ENCODE assay signal across 10 cellular contexts in the genomic region with DNA sequence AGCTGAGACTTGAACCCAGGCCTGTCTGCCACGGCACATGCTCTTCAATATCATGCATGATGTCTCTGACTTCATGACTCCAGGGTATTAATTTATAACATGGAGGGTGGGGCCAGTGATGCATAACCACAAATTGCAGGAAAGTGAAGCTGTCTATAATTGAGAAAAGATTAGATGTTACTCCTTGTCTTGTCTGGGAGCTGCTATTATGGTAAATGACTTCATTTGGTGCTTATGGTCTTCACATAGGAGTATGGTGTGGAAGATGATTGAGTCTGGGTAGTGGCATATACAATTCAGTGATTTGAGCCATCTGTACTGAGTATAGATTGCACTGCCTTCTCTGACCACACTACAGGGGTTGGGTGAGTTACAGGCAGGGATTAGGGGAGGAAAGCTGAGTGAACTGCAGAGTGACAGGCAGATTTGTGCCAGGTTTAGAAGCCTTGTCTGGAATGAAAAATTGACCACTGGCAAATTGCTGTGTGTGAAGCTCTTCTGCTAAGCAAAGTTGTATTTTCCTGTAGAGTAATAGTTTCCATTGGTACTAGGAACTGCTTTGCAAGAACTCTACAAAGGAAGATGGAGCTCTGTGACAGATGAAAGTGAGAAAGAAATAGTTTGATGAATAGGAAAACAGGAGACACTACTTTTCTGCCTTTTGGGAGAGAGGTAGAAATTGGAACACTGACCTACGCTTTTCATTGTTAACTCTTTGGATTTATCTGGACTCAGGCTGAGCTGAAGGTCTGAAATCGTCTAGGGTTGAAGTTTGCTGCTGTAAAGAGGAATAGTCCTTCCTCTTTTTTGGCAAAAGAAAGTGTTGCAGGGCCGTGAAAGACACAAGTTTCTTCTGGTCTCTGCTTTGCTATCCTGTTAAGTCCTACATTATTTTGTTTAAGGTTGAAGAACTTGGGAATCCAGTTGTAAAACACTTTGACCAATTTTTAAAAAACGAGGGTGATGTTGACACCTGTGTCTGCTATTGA. TPM values are rescaled to one million over a fixed set of nuclear protein-coding genes. Genes with fewer than 3 reads are reported as not detected.
DNase-seq lines count a peak whose midpoint lies in the region; ATAC-seq and TF ChIP-seq lines count a peak whose summit lies in the region.
"Had no signal": no experiment of that assay in that cellular context is flagged by ENCODE, and none has a peak within 500 bp of the region (broad histone marks: within the 10 kb centered on the region; RNA-seq: fewer than 3 reads in every experiment).

No MANE protein-coding gene starts in this region.

- H3K4me3 ChIP-seq in ovary (no peak overlapping the region), left lung (peak overlapping the region in 1 of 2 donors; percentile 4)

- no peak for TF ChIP-seq POLR2A in ovary (IDR thresholded peaks at IDR 0.05)

- ATAC-seq in left lung = no peak
- ATAC-seq: stimulated activated effector memory CD8-positive, alpha-beta T cell treated with anti-CD3 and anti-CD28 coated beads, Interleukin-12 subunit alpha, Interleukin-12 subunit beta, amount 100 ng/mL, for 72 hours had no signal

- H3K36me3 Mint-ChIP-seq in activated CD4-positive, alpha-beta T cell treated with anti-CD3 and anti-CD28 coated beads, Interleukin-2, amount 10 ng/mL, durations not matched to agents 24 days and 14 days (ENCODE audit: low read depth) = peaks cover 41% of the 10 kb centered on the region
- peaks cover 6% of the 10 kb centered on the region for H3K36me3 Mint-ChIP-seq in osteocyte (ENCODE audit: unreplicated experiment)

- H3K27ac ChIP-seq in ovary (no peak overlapping the region), left lung (peak overlapping the region in 1 of 2 donors; percentile 59)

- TF ChIP-seq CTCF in osteocyte (IDR thresholded peaks at IDR 0.05) = no peak
- TF ChIP-seq CTCF in ovary (IDR thresholded peaks at IDR 0.05) = no peak
- TF ChIP-seq CTCF in left lung (IDR thresholded peaks at IDR 0.05) = no peak

- H3K4me1 ChIP-seq in ovary (ENCODE audit: insufficient read depth) = peaks cover 11% of the 10 kb centered on the region
- peaks cover 17 to 68% of the 10 kb centered on the region in 2 donors for H3K4me1 ChIP-seq in left lung

- no peaks in the 10 kb centered on the region for H3K9me3 Mint-ChIP-seq in activated CD4-positive, alpha-beta T cell treated with anti-CD3 and anti-CD28 coated beads, Interleukin-2, amount 10 ng/mL, durations not matched to agents 24 days and 14 days
- H3K9me3 Mint-ChIP-seq in osteocyte (ENCODE audit: unreplicated experiment) = no peaks in the 10 kb centered on the region
- H3K9me3 Mint-ChIP-seq: stimulated activated effector memory CD8-positive, alpha-beta T cell treated with anti-CD3 and anti-CD28 coated beads, Interleukin-12 subunit alpha, Interleukin-12 subunit beta, amount 100 ng/mL, for 72 hours had no signal

- H3K4me1 Mint-ChIP-seq in activated CD4-positive, alpha-beta T cell treated with anti-CD3 and anti-CD28 coated beads, Interleukin-2, amount 10 ng/mL, durations not matched to agents 24 days and 14 days = peaks cover 46% of the 10 kb centered on the region
- H3K4me1 Mint-ChIP-seq in osteocyte (ENCODE audit: unreplicated experiment) = peaks cover 52% of the 10 kb centered on the region

- DNase-seq in activated CD4-positive, alpha-beta T cell treated with anti-CD3 and anti-CD28 coated beads, Interleukin-2, amount 10 ng/mL, durations not matched to agents 24 days and 14 days = no peak
- DNase-seq in activated CD4-positive, alpha-beta T cell treated with anti-CD3 and anti-CD28 coated beads for 1 hour = no peak
- DNase-seq in NCI-H69 (lab: John Stamatoyannopoulos, UW) (peak; percentile 46), cerebellar cortex (ENCODE audit: low spot score) (peak; percentile 7), osteocyte (ENCODE audit: extremely low spot score, unreplicated experiment) (no peak), ovary (no peak), left lung (no peak), germinal center (ENCODE audit: low spot score) (no peak)

- peak overlapping the region; percentile 99 for H3K4me3 Mint-ChIP-seq in activated CD4-positive, alpha-beta T cell treated with anti-CD3 and anti-CD28 coated beads, Interleukin-2, amount 10 ng/mL, durations not matched to agents 24 days and 14 days
- peak overlapping the region; percentile 47 for H3K4me3 Mint-ChIP-seq in osteocyte (ENCODE audit: unreplicated experiment)
- H3K4me3 Mint-ChIP-seq: stimulated activated effector memory CD8-positive, alpha-beta T cell treated with anti-CD3 and anti-CD28 coated beads, Interleukin-12 subunit alpha, Interleukin-12 subunit beta, amount 100 ng/mL, for 72 hours had no signal

- H3K27me3 ChIP-seq in ovary = no peaks in the 10 kb centered on the region
- H3K27me3 ChIP-seq in left lung = no peaks in the 10 kb centered on the region

- H3K9me3 ChIP-seq in ovary (no peaks in the 10 kb centered on the region), left lung (no peaks in the 10 kb centered on the region)

- intact Hi-C loops in activated CD4-positive, alpha-beta T cell treated with anti-CD3 and anti-CD28 coated beads, Interleukin-2, amount 10 ng/mL, durations not matched to agents 24 days and 14 days (cut with micrococcal nuclease) = loop anchor here (2.0 to 10.0 kb wide), 3 partner anchors 14 to 800 kb away; a partner anchor contains a TSS
- intact Hi-C loops in ovary (cut with DNase I) = loop anchor here in 3 of 4 donors (5.0 to 10.0 kb wide), 3 partner anchors 67 to 260 kb away; a partner anchor contains a TSS
- intact Hi-C loops in left lung (cut with DNase I) = no loop called here

- no peaks in the 10 kb centered on the region for H3K27me3 Mint-ChIP-seq in activated CD4-positive, alpha-beta T cell treated with anti-CD3 and anti-CD28 coated beads, Interleukin-2, amount 10 ng/mL, durations not matched to agents 24 days and 14 days
- no peaks in the 10 kb centered on the region for H3K27me3 Mint-ChIP-seq in osteocyte (ENCODE audit: unreplicated experiment)

- 59 to 67% (median 62%) methylated on average over 5 of the region's 5 CpGs for WGBS in ovary, 3 donors

- H3K27ac Mint-ChIP-seq in activated CD4-positive, alpha-beta T cell treated with anti-CD3 and anti-CD28 coated beads, Interleukin-2, amount 10 ng/mL, durations not matched to agents 24 days and 14 days = peak overlapping the region; percentile 83
- H3K27ac Mint-ChIP-seq in osteocyte (ENCODE audit: unreplicated experiment) = peak overlapping the region; percentile 53
- H3K27ac Mint-ChIP-seq: stimulated activated effector memory CD8-positive, alpha-beta T cell treated with anti-CD3 and anti-CD28 coated beads, Interleukin-12 subunit alpha, Interleukin-12 subunit beta, amount 100 ng/mL, for 72 hours had no signal

- TF ChIP-seq EP300 in ovary (IDR thresholded peaks at IDR 0.05) = no peak

- H3K36me3 ChIP-seq in ovary = no peaks in the 10 kb centered on the region
- peaks cover 0 to 10% of the 10 kb centered on the region in 2 donors for H3K36me3 ChIP-seq in left lung

RNA-seq across cellular contexts. Expression of a gene that starts 2.7 kb away (rescaled TPM):
- total RNA-seq in activated CD4-positive, alpha-beta T cell treated with anti-CD3 and anti-CD28 coated beads, Interleukin-2, amount 10 ng/mL, durations not matched to agents 24 days and 14 days = 275 and 295 TPM in 2 replicates
- 227 and 229 TPM in 2 replicates for total RNA-seq in osteocyte
- total RNA-seq in ovary = 100 to 1,000 TPM in 6 of 7 donors, 10 to 100 TPM in 1; 93.6 to 271 (median 182) TPM
- polyA plus RNA-seq in ovary = 100 to 1,000 TPM in 1 of 2 donors, 10 to 100 TPM in 1; 91.4 to 297 TPM
- total RNA-seq in left lung = 100 to 1,000 TPM; 167 to 229 TPM

RNA-seq across cellular contexts. Expression of a gene that starts 36.8 kb away (rescaled TPM):
- total RNA-seq in activated CD4-positive, alpha-beta T cell treated with anti-CD3 and anti-CD28 coated beads, Interleukin-2, amount 10 ng/mL, durations not matched to agents 24 days and 14 days = not detected in 2 replicates
- total RNA-seq in osteocyte = not detected in 2 replicates
- total RNA-seq in ovary = not detected
- polyA plus RNA-seq in ovary = not detected
- total RNA-seq in left lung = not detected
- total RNA-seq: H4 had no signal

Comparison
In these comparisons a context has a peak if more than half of its experiments do, and no peak if none do; other contexts are left out.
1. DNase-seq: peak in NCI-H69 (single experiment) and cerebellar cortex (single experiment); none in activated CD4-positive, alpha-beta T cell treated with anti-CD3 and anti-CD28 coated beads, Interleukin-2, amount 10 ng/mL, durations not matched to agents 24 days and 14 days (single experiment), activated CD4-positive, alpha-beta T cell treated with anti-CD3 and anti-CD28 coated beads for 1 hour (single experiment), osteocyte (single experiment), ovary (0 of 5), left lung (0 of 2) and germinal center (single experiment).
2. intact Hi-C loops: an anchor here in activated CD4-positive, alpha-beta T cell treated with anti-CD3 and anti-CD28 coated beads, Interleukin-2, amount 10 ng/mL, durations not matched to agents 24 days and 14 days (2.0 to 10.0 kb wide) and ovary (5.0 to 10.0 kb wide); none called in left lung.